In the genomic region with DNA sequence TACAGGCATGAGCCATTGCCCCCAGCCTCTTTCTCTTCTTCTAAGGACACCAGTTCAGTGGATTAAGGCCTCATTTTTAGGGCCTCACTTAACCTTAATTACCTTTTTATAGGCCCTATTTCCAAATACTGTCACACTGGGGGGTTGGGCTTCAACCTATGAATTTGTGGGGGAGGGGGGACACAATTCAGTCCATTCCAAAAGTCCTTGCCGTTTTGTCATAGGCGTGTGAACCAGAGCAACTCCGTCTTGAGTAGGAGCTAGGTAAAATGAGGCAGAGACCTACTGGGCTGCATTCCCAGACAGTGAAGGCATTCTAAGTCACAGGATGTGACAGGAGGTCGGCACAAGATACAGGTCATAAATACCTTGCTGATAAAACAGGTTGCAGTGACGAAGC, we compare ENCODE assay signal across 21 cellular contexts.
A peak's percentile ranks its signal among the peaks of the same experiment; 100 is the strongest.
DNase-seq lines count a peak whose midpoint lies in the region; ATAC-seq, FAIRE-seq and TF ChIP-seq lines count a peak whose summit lies in the region.
"Had no signal": no experiment of that assay in that cellular context is flagged by ENCODE, and none has a peak within 500 bp of the region (broad histone marks: within the 10 kb centered on the region; RNA-seq: fewer than 3 reads in every experiment).

No MANE protein-coding gene starts in this region.

- DNase-seq in activated CD4-positive, alpha-beta T cell treated with anti-CD3 and anti-CD28 coated beads, Interleukin-2, amount 10 ng/mL, durations not matched to agents 7 days and 5 days: no peak
- DNase-seq in activated CD4-positive, alpha-beta T cell treated with anti-CD3 and anti-CD28 coated beads, Interleukin-2, amount 50 U/mL, for 1 hour: no peak
- DNase-seq in GM23338 (ENCODE audit: low spot score): no peak
- no peak for DNase-seq in WTC11 (ENCODE audit: low spot score)
- DNase-seq in endodermal cell: no peak
- DNase-seq in D721Med (ENCODE audit: insufficient read length, low spot score): no peak
- DNase-seq in Ammon's horn (ENCODE audit: low spot score): no peak
- no peak for DNase-seq in hepatic stellate cell (ENCODE audit: low spot score)
- DNase-seq: BE2C; CD4-positive, alpha-beta T cell; CD8-positive, alpha-beta memory T cell; DMS153; DND-41; H9 had no signal

- no peaks in the 10 kb centered on the region for H4K20me1 ChIP-seq in GM23338 (replicated peaks; ENCODE audit: insufficient read depth)
- H4K20me1 ChIP-seq: BLaER1 treated with 17β-estradiol and CSF1 and Interleukin-3, amounts not matched to agents 10 nM and 100 nM had no signal

- H3K4me1 ChIP-seq in GM23338 (ENCODE audit: insufficient read depth) (peaks cover 21% of the 10 kb centered on the region), endodermal cell (ENCODE audit: control insufficient read depth, insufficient read depth, low read length) (no peaks in the 10 kb centered on the region)
- H3K4me1 ChIP-seq: BE2C; BLaER1 treated with 17β-estradiol and CSF1 and Interleukin-3, amounts not matched to agents 10 nM and 100 nM had no signal

- no peak for TF ChIP-seq CTCF in GM23338 (conservative IDR thresholded peaks at IDR 0.05; ENCODE audit: low read depth in 2 of 2)
- TF ChIP-seq CTCF in WTC11 (IDR thresholded peaks at IDR 0.05): no peak
- no peak for TF ChIP-seq CTCF in endodermal cell (conservative IDR thresholded peaks at IDR 0.05)
- TF ChIP-seq CTCF in D721Med (IDR thresholded peaks at IDR 0.05; ENCODE audit: insufficient read depth, missing control alignments): no peak

- H3K4me2 ChIP-seq in GM23338: no peak overlapping the region
- H3K4me2 ChIP-seq: BLaER1 treated with 17β-estradiol and CSF1 and Interleukin-3, amounts not matched to agents 10 nM and 100 nM had no signal

- H3K36me3 ChIP-seq in GM23338 (ENCODE audit: insufficient read depth): peaks cover 3% of the 10 kb centered on the region; the same call in 1 of the 2 replicates
- no peaks in the 10 kb centered on the region for H3K36me3 ChIP-seq in endodermal cell (ENCODE audit: control insufficient read depth, insufficient read depth, low read length)
- H3K36me3 ChIP-seq: BE2C; BLaER1 treated with 17β-estradiol and CSF1 and Interleukin-3, amounts not matched to agents 10 nM and 100 nM had no signal

- no peak for FAIRE-seq in D721Med (lab: Jason Lieb, UNC)
- FAIRE-seq: A204.1, G401.6, GM12892 had no signal

- H3K9me3 ChIP-seq in endodermal cell (ENCODE audit: control insufficient read depth, low read length): peaks cover 9% of the 10 kb centered on the region
- H3K9me3 ChIP-seq: BE2C; BLaER1 treated with 17β-estradiol and CSF1 and Interleukin-3, amounts not matched to agents 10 nM and 100 nM had no signal

- no peaks in the 10 kb centered on the region for H3K27me3 ChIP-seq in GM23338 (ENCODE audit: insufficient read depth)
- no peaks in the 10 kb centered on the region for H3K27me3 ChIP-seq in endodermal cell (ENCODE audit: control insufficient read depth, insufficient read depth, low read length, poor library complexity, severe bottlenecking)
- H3K27me3 ChIP-seq: BE2C; BLaER1 treated with 17β-estradiol and CSF1 and Interleukin-3, amounts not matched to agents 10 nM and 100 nM had no signal

- peak overlapping the region; percentile 99 for H3K27ac ChIP-seq in GM23338 (ENCODE audit: low read depth)
- H3K27ac ChIP-seq in endodermal cell (ENCODE audit: low read depth, low read length): no peak overlapping the region
- H3K27ac ChIP-seq: 22Rv1; BLaER1 treated with 17β-estradiol and CSF1 and Interleukin-3, amounts not matched to agents 10 nM and 100 nM had no signal

- no peaks in the 10 kb centered on the region for H3K36me3 Mint-ChIP-seq in activated CD4-positive, alpha-beta T cell treated with anti-CD3 and anti-CD28 coated beads, Interleukin-2, amount 10 ng/mL, durations not matched to agents 7 days and 5 days (ENCODE audit: low read depth)
- H3K36me3 Mint-ChIP-seq in GM23338 (ENCODE audit: low read depth) (peaks cover 37% of the 10 kb centered on the region), WTC11 (peaks cover 34% of the 10 kb centered on the region), endodermal cell (ENCODE audit: low read depth) (peaks cover 18% of the 10 kb centered on the region)
- H3K36me3 Mint-ChIP-seq: CD14-positive monocyte; CD8-positive, alpha-beta memory T cell had no signal

- no peak overlapping the region for H3K4me3 Mint-ChIP-seq in activated CD4-positive, alpha-beta T cell treated with anti-CD3 and anti-CD28 coated beads, Interleukin-2, amount 10 ng/mL, durations not matched to agents 7 days and 5 days
- H3K4me3 Mint-ChIP-seq in GM23338: no peak overlapping the region
- no peak overlapping the region for H3K4me3 Mint-ChIP-seq in WTC11
- H3K4me3 Mint-ChIP-seq in endodermal cell: no peak overlapping the region
- H3K4me3 Mint-ChIP-seq: CD14-positive monocyte; CD4-positive, alpha-beta T cell; CD8-positive, alpha-beta memory T cell; H9 had no signal

- no peaks in the 10 kb centered on the region for H3K4me1 Mint-ChIP-seq in activated CD4-positive, alpha-beta T cell treated with anti-CD3 and anti-CD28 coated beads, Interleukin-2, amount 10 ng/mL, durations not matched to agents 7 days and 5 days
- peaks cover 43% of the 10 kb centered on the region for H3K4me1 Mint-ChIP-seq in GM23338
- peaks cover 69% of the 10 kb centered on the region for H3K4me1 Mint-ChIP-seq in WTC11
- peaks cover 11% of the 10 kb centered on the region for H3K4me1 Mint-ChIP-seq in endodermal cell
- H3K4me1 Mint-ChIP-seq: CD14-positive monocyte; CD8-positive, alpha-beta memory T cell had no signal

- no peaks in the 10 kb centered on the region for H3K79me2 ChIP-seq in GM23338 (replicated peaks; ENCODE audit: insufficient read depth)

- no peak overlapping the region for H3K9ac ChIP-seq in endodermal cell (ENCODE audit: extremely low read depth, low read length, poor library complexity, severe bottlenecking)
- H3K9ac ChIP-seq: BLaER1 treated with 17β-estradiol and CSF1 and Interleukin-3, amounts not matched to agents 10 nM and 100 nM had no signal

- H3F3A ChIP-seq in GM23338 (replicated peaks; ENCODE audit: low read depth): peaks cover 17% of the 10 kb centered on the region

- 72 to 74% methylated on average over 5 of the region's 5 CpGs for WGBS in endodermal cell (ENCODE audit: insufficient coverage in 1 of 2, insufficient read length in 1 of 2), 2 experiments

- POLR2A ChIA-PET in activated CD4-positive, alpha-beta T cell treated with anti-CD3 and anti-CD28 coated beads, Interleukin-2, amount 10 ng/mL, durations not matched to agents 7 days and 5 days (lab: Charles Lee): no interaction called here
- POLR2A ChIA-PET in WTC11 (lab: Charles Lee): interaction anchor here (0.7 kb wide), 1 partner anchor 330 kb away, joined by 4 read pairs; no protein-coding TSS in a partner anchor

- peak overlapping the region; percentile 60 for H3K27ac Mint-ChIP-seq in activated CD4-positive, alpha-beta T cell treated with anti-CD3 and anti-CD28 coated beads, Interleukin-2, amount 10 ng/mL, durations not matched to agents 7 days and 5 days
- H3K27ac Mint-ChIP-seq in GM23338: no peak overlapping the region
- H3K27ac Mint-ChIP-seq in WTC11: peak overlapping the region; percentile 83
- H3K27ac Mint-ChIP-seq in endodermal cell: peak overlapping the region; percentile 15
- H3K27ac Mint-ChIP-seq: CD14-positive monocyte; CD4-positive, alpha-beta T cell; CD8-positive, alpha-beta memory T cell had no signal

- CTCF ChIA-PET in activated CD4-positive, alpha-beta T cell treated with anti-CD3 and anti-CD28 coated beads, Interleukin-2, amount 10 ng/mL, durations not matched to agents 7 days and 5 days (lab: Charles Lee): no interaction called here
- CTCF ChIA-PET in WTC11 (lab: Charles Lee): interaction anchor here (0.7 kb wide), 3 partner anchors 53 to 1320 kb away, joined by 3 to 6 read pairs (median 3); no protein-coding TSS in a partner anchor

- no peak overlapping the region for H2AFZ ChIP-seq in GM23338

- 0 out of 2 replicates have a peak, but pooled peaks cover 3% of the 10 kb centered on the region for H3K9me2 ChIP-seq in GM23338 (ENCODE audit: insufficient read depth)

- ATAC-seq in GM23338: no peak
- no peak for ATAC-seq in WTC11
- ATAC-seq: HCT116 had no signal

- no peaks in the 10 kb centered on the region for H3K27me3 Mint-ChIP-seq in activated CD4-positive, alpha-beta T cell treated with anti-CD3 and anti-CD28 coated beads, Interleukin-2, amount 10 ng/mL, durations not matched to agents 7 days and 5 days
- H3K27me3 Mint-ChIP-seq in GM23338 (ENCODE audit: insufficient read depth, low read depth, poor library complexity): peaks cover 16% of the 10 kb centered on the region
- peaks cover 27% of the 10 kb centered on the region for H3K27me3 Mint-ChIP-seq in WTC11 (ENCODE audit: low read depth)
- no peaks in the 10 kb centered on the region for H3K27me3 Mint-ChIP-seq in endodermal cell (ENCODE audit: insufficient read depth)
- H3K27me3 Mint-ChIP-seq: CD4-positive, alpha-beta T cell had no signal

- peaks cover 4% of the 10 kb centered on the region for H3K9me3 Mint-ChIP-seq in activated CD4-positive, alpha-beta T cell treated with anti-CD3 and anti-CD28 coated beads, Interleukin-2, amount 10 ng/mL, durations not matched to agents 7 days and 5 days
- peaks cover 33% of the 10 kb centered on the region for H3K9me3 Mint-ChIP-seq in GM23338
- peaks cover 33% of the 10 kb centered on the region for H3K9me3 Mint-ChIP-seq in WTC11
- peaks cover 36% of the 10 kb centered on the region for H3K9me3 Mint-ChIP-seq in endodermal cell
- H3K9me3 Mint-ChIP-seq: CD4-positive, alpha-beta T cell; CD8-positive, alpha-beta memory T cell had no signal

- H3K4me3 ChIP-seq in GM23338 (no peak overlapping the region), endodermal cell (ENCODE audit: low read length) (no peak overlapping the region)
- H3K4me3 ChIP-seq: BLaER1 treated with 17β-estradiol and CSF1 and Interleukin-3, amounts not matched to agents 10 nM and 100 nM had no signal

TF ChIP-seq in GM23338, 12 proteins besides CTCF, POLR2A, EP300 and RAD21 (continues in another document):
- TF ChIP-seq ZNF114 (CRISPR knock-in tag; IDR thresholded peaks at IDR 0.05): no peak
- no peak for TF ChIP-seq CREB1 (CRISPR knock-in tag; IDR thresholded peaks at IDR 0.05; ENCODE audit: low read depth)
- no peak for TF ChIP-seq STAT1 (IDR thresholded peaks at IDR 0.05; ENCODE audit: unreplicated experiment)

TF ChIP-seq in WTC11, 78 proteins besides CTCF, POLR2A, EP300 and RAD21 (continues in another document):
- no peak for TF ChIP-seq GRHL2 (CRISPR knock-in tag; IDR thresholded peaks at IDR 0.05; ENCODE audit: insufficient replicate concordance, severe bottlenecking)
